1 cellular context compared by ENCODE assay signal in genomic region chr2:122191331-122191730, GRCh38.
A peak's percentile ranks its signal among the peaks of the same experiment; 100 is the strongest.
TF ChIP-seq lines count a peak whose summit lies in the region.

No MANE protein-coding gene starts in this region.

TF ChIP-seq in GM12878, 131 proteins besides CTCF, POLR2A, EP300 and RAD21 (continued from another document):
- TF ChIP-seq PRDM15 (CRISPR knock-in tag; IDR thresholded peaks at IDR 0.05): no peak
- TF ChIP-seq BCL11A (IDR thresholded peaks at IDR 0.05; ENCODE audit: low read depth, low read length): no peak
- 0 out of 2 replicates have a peak, but pooled peaks have one; percentile 24 for TF ChIP-seq YY1 (IDR thresholded peaks at IDR 0.05; ENCODE audit: low read depth, low read length)
- TF ChIP-seq SMARCA5 (IDR thresholded peaks at IDR 0.05): 0 out of 2 replicates have a peak, but pooled peaks have one; percentile 44
- TF ChIP-seq IRF4 (IDR thresholded peaks at IDR 0.05; ENCODE audit: low read depth, low read length): 0 out of 2 replicates have a peak, but pooled peaks have one; percentile 10
